ENCODE assay signal across 14 cellular contexts in the genomic region with DNA sequence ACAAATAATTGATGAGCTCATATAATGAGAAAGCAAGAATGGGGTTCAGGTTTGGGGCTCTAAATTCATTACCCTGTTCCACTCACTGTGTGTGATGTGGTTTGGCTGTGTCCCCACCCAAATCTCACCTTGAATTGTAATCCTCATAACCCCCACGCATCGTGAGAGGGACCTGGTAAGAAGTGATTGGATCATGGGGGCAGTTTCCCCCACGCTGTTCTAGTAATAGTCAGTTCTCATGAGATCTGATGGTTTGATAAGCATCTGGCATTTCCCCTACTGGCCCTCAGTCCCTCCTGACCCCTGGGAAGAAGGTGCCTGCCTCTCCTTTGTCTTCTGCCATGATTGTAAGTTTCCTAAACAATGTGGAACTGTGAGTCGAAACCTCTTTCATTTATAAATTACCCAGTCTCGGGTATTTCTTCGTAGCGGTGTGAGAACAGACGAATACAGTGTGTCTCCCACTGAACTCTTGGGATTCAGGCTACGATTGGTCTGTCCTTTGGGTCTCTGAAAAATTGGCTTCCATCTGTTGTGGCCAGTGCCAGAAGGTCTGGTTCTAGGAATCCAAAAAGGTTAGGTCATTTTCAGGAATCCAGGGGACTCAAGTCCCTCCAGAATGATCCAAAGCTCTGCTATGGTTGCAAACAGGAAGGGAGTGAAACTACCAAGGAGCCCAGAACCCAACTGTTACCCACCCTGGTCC.
DNase-seq lines count a peak whose midpoint lies in the region; TF ChIP-seq lines count a peak whose summit lies in the region.
"Had no signal": no experiment of that assay in that cellular context is flagged by ENCODE, and none has a peak within 500 bp of the region (broad histone marks: within the 10 kb centered on the region; RNA-seq: fewer than 3 reads in every experiment).

No MANE protein-coding gene starts in this region.

- no peaks in the 10 kb centered on the region for H3K27me3 Mint-ChIP-seq in Caco-2 (ENCODE audit: insufficient read depth, unreplicated experiment)
- H3K27me3 Mint-ChIP-seq: activated naive CD8-positive, alpha-beta T cell treated with anti-CD3 and anti-CD28 coated beads, Interleukin-2, amount 10 ng/mL, durations not matched to agents 7 days and 5 days had no signal

- no peak overlapping the region for H3K4me3 Mint-ChIP-seq in Caco-2 (ENCODE audit: unreplicated experiment)
- H3K4me3 Mint-ChIP-seq: activated naive CD8-positive, alpha-beta T cell treated with anti-CD3 and anti-CD28 coated beads, Interleukin-2, amount 10 ng/mL, durations not matched to agents 7 days and 5 days; immature natural killer cell had no signal

- no peaks in the 10 kb centered on the region for H3K4me1 Mint-ChIP-seq in Caco-2 (ENCODE audit: low read depth, unreplicated experiment)

- H3K27me3 ChIP-seq in HUES48 (ENCODE audit: control insufficient read depth, insufficient read depth, low read length) = no peaks in the 10 kb centered on the region
- H3K27me3 ChIP-seq in esophagus (ENCODE audit: control insufficient read depth in 1 of 2, insufficient read depth in 2 of 2, low read length in 2 of 2) = no peaks in the 10 kb centered on the region
- H3K27me3 ChIP-seq in sigmoid colon = no peaks in the 10 kb centered on the region
- H3K27me3 ChIP-seq in Caco-2 (replicated peaks; ENCODE audit: control insufficient read depth, insufficient read depth, low read length) = no peaks in the 10 kb centered on the region
- H3K27me3 ChIP-seq: right lobe of liver, thyroid gland had no signal

- peak; percentile 40 for DNase-seq in activated CD4-positive, alpha-beta T cell treated with anti-CD3 and anti-CD28 coated beads for 48 hours
- no peak for DNase-seq in activated CD4-positive, alpha-beta T cell treated with anti-CD3 and anti-CD28 coated beads, Interleukin-2, amount 50 U/mL, for 1 hour
- DNase-seq in sigmoid colon (peak; percentile 60), NCI-H510A (lab: John Stamatoyannopoulos, UW) (no peak), NCI-H510A treated with DMSO at 0.1 percent for 48 hours (lab: John Stamatoyannopoulos, UW) (no peak), Caco-2 (no peak)
- DNase-seq: activated naive CD8-positive, alpha-beta T cell treated with anti-CD3 and anti-CD28 coated beads, Interleukin-2, amount 10 ng/mL, durations not matched to agents 7 days and 5 days; immature natural killer cell; right lobe of liver; SW 1271; thyroid gland had no signal

- H3K4me1 ChIP-seq in HUES48 (ENCODE audit: control insufficient read depth, insufficient read depth, low read length) (peaks cover 38% of the 10 kb centered on the region), esophagus (ENCODE audit: control insufficient read depth in 2 of 2, insufficient read depth in 2 of 2, low read length in 1 of 2) (peaks cover 13 to 25% of the 10 kb centered on the region in 2 donors), sigmoid colon (peaks cover 0 to 89% (median 86%) of the 10 kb centered on the region in 4 donors), Caco-2 (no peaks in the 10 kb centered on the region)
- H3K4me1 ChIP-seq: right lobe of liver had no signal

- TF ChIP-seq EP300 in sigmoid colon (IDR thresholded peaks at IDR 0.05) = no peak

- no peak overlapping the region for H3K4me3 ChIP-seq in HUES48 (ENCODE audit: low read depth, low read length)
- no peak overlapping the region for H3K4me3 ChIP-seq in esophagus (ENCODE audit: low read depth in 1 of 2, low read length in 2 of 2)
- H3K4me3 ChIP-seq in sigmoid colon = no peak overlapping the region
- no peak overlapping the region for H3K4me3 ChIP-seq in Caco-2 (ENCODE audit: low read depth, low read length)
- H3K4me3 ChIP-seq: A549, right lobe of liver, thyroid gland had no signal

- H3K9me3 ChIP-seq in HUES48 (ENCODE audit: control insufficient read depth, insufficient read depth, low read length) (no peaks in the 10 kb centered on the region), esophagus (ENCODE audit: control insufficient read depth in 2 of 2, insufficient read depth in 1 of 2, low read depth in 1 of 2, low read length in 1 of 2) (no peaks in the 10 kb centered on the region), sigmoid colon (no peaks in the 10 kb centered on the region), Caco-2 (no peaks in the 10 kb centered on the region)
- H3K9me3 ChIP-seq: A549, right lobe of liver, thyroid gland had no signal

- TF ChIP-seq CTCF in sigmoid colon (IDR thresholded peaks at IDR 0.05) (no peak), Caco-2 (IDR thresholded peaks at IDR 0.05; ENCODE audit: insufficient read depth in 1 of 2, low read depth in 1 of 2, low read length in 1 of 2, severe bottlenecking in 1 of 2, unreplicated experiment in 1 of 2) (no peak)

- intact Hi-C loops in sigmoid colon (cut with DNase I) = no loop called here
- intact Hi-C loops in Caco-2 (cut with micrococcal nuclease; ENCODE audit: unreplicated experiment) = no loop called here

- H3K36me3 ChIP-seq in HUES48 (ENCODE audit: control insufficient read depth, insufficient read depth, low read length) = no peaks in the 10 kb centered on the region
- no peaks in the 10 kb centered on the region for H3K36me3 ChIP-seq in esophagus (ENCODE audit: control insufficient read depth in 2 of 2, insufficient read depth in 2 of 2, low read length in 1 of 2)
- no peaks in the 10 kb centered on the region for H3K36me3 ChIP-seq in sigmoid colon
- H3K36me3 ChIP-seq in Caco-2 (ENCODE audit: control insufficient read depth, insufficient read depth, low read length) = no peaks in the 10 kb centered on the region
- H3K36me3 ChIP-seq: right lobe of liver, thyroid gland had no signal

- no peak overlapping the region for H3K27ac Mint-ChIP-seq in Caco-2 (ENCODE audit: unreplicated experiment)
- H3K27ac Mint-ChIP-seq: activated naive CD8-positive, alpha-beta T cell treated with anti-CD3 and anti-CD28 coated beads, Interleukin-2, amount 10 ng/mL, durations not matched to agents 7 days and 5 days; immature natural killer cell had no signal

- POLR2A ChIA-PET in Caco-2 (lab: Charles Lee) = no interaction called here

- no peaks in the 10 kb centered on the region for H3K9me3 Mint-ChIP-seq in Caco-2 (ENCODE audit: unreplicated experiment)
- H3K9me3 Mint-ChIP-seq: activated naive CD8-positive, alpha-beta T cell treated with anti-CD3 and anti-CD28 coated beads, Interleukin-2, amount 10 ng/mL, durations not matched to agents 7 days and 5 days; immature natural killer cell had no signal

- CTCF ChIA-PET in Caco-2 (lab: Charles Lee) = interaction anchor here (0.6 kb wide), 1 partner anchor 29 kb away, joined by 3 read pairs; no protein-coding TSS in a partner anchor

- H3K27ac ChIP-seq in HUES48 (ENCODE audit: low read depth, low read length) (peak overlapping the region; percentile 62), esophagus (ENCODE audit: low read depth in 2 of 2, low read length in 1 of 2) (peak overlapping the region; percentile 28 to 69), sigmoid colon (peak overlapping the region in 3 of 4 donors; percentile 47 to 73 (median 66))
- H3K27ac ChIP-seq: A549, thyroid gland had no signal

- H3K36me3 Mint-ChIP-seq in Caco-2 (ENCODE audit: insufficient read depth, unreplicated experiment) = no peaks in the 10 kb centered on the region

- 82 to 86% methylated on average over 9 of the region's 9 CpGs for WGBS in esophagus, 2 donors
- 88 to 93% methylated on average over 9 of the region's 9 CpGs for WGBS in sigmoid colon, 2 donors

- BruUV-seq in Caco-2 (replicated peaks; lab: Mats Ljungman, UMichigan) = no TSS peak

- no peak overlapping the region for H3K9ac ChIP-seq in HUES48 (ENCODE audit: low read depth, low read length)

- TF ChIP-seq POLR2A in sigmoid colon (IDR thresholded peaks at IDR 0.05) = no peak

Comparison
In these comparisons a context has a peak if more than half of its experiments do, and no peak if none do; other contexts are left out.
1. DNase-seq: peak in activated CD4-positive, alpha-beta T cell treated with anti-CD3 and anti-CD28 coated beads for 48 hours (single experiment) and sigmoid colon (single experiment); none in activated CD4-positive, alpha-beta T cell treated with anti-CD3 and anti-CD28 coated beads, Interleukin-2, amount 50 U/mL, for 1 hour (single experiment), NCI-H510A (single experiment), NCI-H510A treated with DMSO at 0.1 percent for 48 hours (single experiment) and Caco-2 (0 of 2).
2. Peak in every context shown above with its lines, with median percentiles within 50 percentile points of each other: H3K27ac ChIP-seq.